ENCODE assay signal across 23 cellular contexts in genomic region chr6:155157101-155157500, GRCh38.
DNase-seq lines count a peak whose midpoint lies in the region; ATAC-seq, FAIRE-seq and TF ChIP-seq lines count a peak whose summit lies in the region.
"Had no signal": no experiment of that assay in that cellular context is flagged by ENCODE, and none has a peak within 500 bp of the region (broad histone marks: within the 10 kb centered on the region; RNA-seq: fewer than 3 reads in every experiment).

No MANE protein-coding gene starts in this region.

- no peak overlapping the region for H2BK20ac ChIP-seq in H1 (ENCODE audit: low read length)

- H3K4me2 ChIP-seq in H1 (ENCODE audit: insufficient read depth in 1 of 2, low read depth in 2 of 2, low read length in 2 of 2), result no peak overlapping the region

- TF ChIP-seq POLR2A in H1 (IDR thresholded peaks at IDR 0.05; ENCODE audit: control extremely low read depth in 1 of 2, low read depth in 2 of 2, low read length in 2 of 2), result no peak

- H3K27ac ChIP-seq in RWPE2 (ENCODE audit: poor library complexity, severe bottlenecking) (peak overlapping the region; percentile 21), H1 (ENCODE audit: low read depth, low read length) (no peak overlapping the region), skeletal muscle tissue (ENCODE audit: low read depth, low read length) (peak overlapping the region; percentile 41)
- H3K27ac ChIP-seq: neutrophil had no signal

- H3K9ac ChIP-seq in H1 (replicated peaks in 1 of 4; ENCODE audit: extremely low read depth in 1 of 4, low read depth in 3 of 4, low read length in 3 of 4), result no peak overlapping the region
- no peak overlapping the region for H3K9ac ChIP-seq in skeletal muscle tissue (ENCODE audit: low read depth in 1 of 3, low read length in 3 of 3)

- H3K27me3 ChIP-seq in RWPE2 (ENCODE audit: insufficient read depth, poor library complexity, severe bottlenecking) (no peaks in the 10 kb centered on the region), H1 (replicated peaks in 1 of 4; ENCODE audit: control insufficient read depth in 3 of 4, extremely low read depth in 1 of 4, insufficient read depth in 3 of 4, low read length in 3 of 4) (no peaks in the 10 kb centered on the region), skeletal muscle tissue (ENCODE audit: control insufficient read depth in 3 of 3, insufficient read depth in 3 of 3, low read length in 3 of 3) (no peaks in the 10 kb centered on the region)
- H3K27me3 ChIP-seq: neutrophil had no signal

- H2BK5ac ChIP-seq in H1 (ENCODE audit: low read depth, low read length), result no peak overlapping the region

- TF ChIP-seq CTCF in RWPE2 (IDR thresholded peaks at IDR 0.05; ENCODE audit: poor library complexity, severe bottlenecking) (no peak), H1 (IDR thresholded peaks at IDR 0.05; ENCODE audit: control extremely low read depth in 1 of 3, insufficient read depth in 1 of 3, low read depth in 1 of 3, low read length in 3 of 3) (no peak), WTC11 (IDR thresholded peaks at IDR 0.05) (no peak)

- no peaks in the 10 kb centered on the region; the same call in 1 of the 2 replicates for H3K79me1 ChIP-seq in H1 (ENCODE audit: low read depth, low read length)

- no peak overlapping the region for H2BK15ac ChIP-seq in H1 (ENCODE audit: low read length)

- H3K23ac ChIP-seq in H1 (ENCODE audit: insufficient read length), result no peak overlapping the region

- H3K36me3 ChIP-seq in RWPE2 (ENCODE audit: low read depth), result no peaks in the 10 kb centered on the region
- no peaks in the 10 kb centered on the region; a peak in 1 of 8 replicates for H3K36me3 ChIP-seq in H1 (ENCODE audit: control insufficient read depth in 2 of 4, insufficient read depth in 4 of 4, low read length in 3 of 4)
- H3K36me3 ChIP-seq in skeletal muscle tissue (ENCODE audit: control insufficient read depth in 3 of 3, insufficient read depth in 3 of 3, low read length in 3 of 3), result no peaks in the 10 kb centered on the region
- H3K36me3 ChIP-seq: HAP-1, neutrophil had no signal

- peaks cover 0 to 2% of the 10 kb centered on the region in 2 experiments for H4K20me1 ChIP-seq in H1 (replicated peaks in 1 of 2; ENCODE audit: control insufficient read depth in 1 of 2, insufficient read depth in 2 of 2, low read length in 2 of 2)

- peaks cover 9% of the 10 kb centered on the region for H3K36me3 Mint-ChIP-seq in activated naive CD8-positive, alpha-beta T cell
- peaks cover 12% of the 10 kb centered on the region for H3K36me3 Mint-ChIP-seq in activated naive CD8-positive, alpha-beta T cell treated with anti-CD3 and anti-CD28 coated beads for 36 hours
- H3K36me3 Mint-ChIP-seq in WTC11, result peaks cover 10% of the 10 kb centered on the region; the same call in 1 of the 2 replicates
- H3K36me3 Mint-ChIP-seq: T-cell had no signal

- H3K79me2 ChIP-seq in H1 (ENCODE audit: control insufficient read depth in 1 of 2, insufficient read depth in 2 of 2, low read length in 2 of 2), result no peaks in the 10 kb centered on the region

- no peak overlapping the region for H3K4me3 Mint-ChIP-seq in activated naive CD8-positive, alpha-beta T cell
- H3K4me3 Mint-ChIP-seq in activated naive CD8-positive, alpha-beta T cell treated with anti-CD3 and anti-CD28 coated beads for 36 hours, result no peak overlapping the region
- H3K4me3 Mint-ChIP-seq in WTC11, result no peak overlapping the region
- H3K4me3 Mint-ChIP-seq: CD8-positive, alpha-beta memory T cell; T-cell had no signal

- no peak for FAIRE-seq in H1 (lab: Jason Lieb, UNC)
- FAIRE-seq: GM18507 had no signal

- H2BK120ac ChIP-seq in H1 (replicated peaks; ENCODE audit: low read depth, low read length), result no peak overlapping the region

- H3K27ac Mint-ChIP-seq in activated naive CD8-positive, alpha-beta T cell, result peak overlapping the region; percentile 86
- no peak overlapping the region for H3K27ac Mint-ChIP-seq in activated naive CD8-positive, alpha-beta T cell treated with anti-CD3 and anti-CD28 coated beads for 36 hours
- no peak overlapping the region; the same call in 1 of the 2 replicates for H3K27ac Mint-ChIP-seq in WTC11
- H3K27ac Mint-ChIP-seq: T-cell had no signal

- H2BK12ac ChIP-seq in H1 (ENCODE audit: low read depth, low read length), result no peak overlapping the region

- ATAC-seq in RWPE2 (ENCODE audit: low read depth) (peak; percentile 68), WTC11 (no peak)
- ATAC-seq: T-cell had no signal

- H3K9me3 Mint-ChIP-seq in activated naive CD8-positive, alpha-beta T cell (ENCODE audit: low read depth), result no peaks in the 10 kb centered on the region
- H3K9me3 Mint-ChIP-seq in activated naive CD8-positive, alpha-beta T cell treated with anti-CD3 and anti-CD28 coated beads for 36 hours, result peaks cover 12% of the 10 kb centered on the region
- H3K9me3 Mint-ChIP-seq in WTC11, result peaks cover 15% of the 10 kb centered on the region
- H3K9me3 Mint-ChIP-seq: CD8-positive, alpha-beta memory T cell had no signal

- CTCF ChIA-PET in H1 (lab: Charles Lee; ENCODE audit: partially characterized antibody) (no interaction called here), WTC11 (lab: Charles Lee) (no interaction called here)

- H3K27me3 Mint-ChIP-seq in activated naive CD8-positive, alpha-beta T cell, result peaks cover 3% of the 10 kb centered on the region
- peaks cover 5% of the 10 kb centered on the region for H3K27me3 Mint-ChIP-seq in activated naive CD8-positive, alpha-beta T cell treated with anti-CD3 and anti-CD28 coated beads for 36 hours
- no peaks in the 10 kb centered on the region for H3K27me3 Mint-ChIP-seq in WTC11 (ENCODE audit: low read depth)
- H3K27me3 Mint-ChIP-seq: T-cell had no signal

- H3K56ac ChIP-seq in H1 (replicated peaks; ENCODE audit: insufficient read length, low read depth, low read length), result no peak overlapping the region

- POLR2A ChIA-PET in H1 (lab: Charles Lee; ENCODE audit: partially characterized antibody) (no interaction called here), WTC11 (lab: Charles Lee) (no interaction called here)

- H3K23me2 ChIP-seq in H1 (ENCODE audit: low read depth, low read length), result no peaks in the 10 kb centered on the region; the same call in 1 of the 2 replicates

- H3K4me1 ChIP-seq in RWPE2 (ENCODE audit: insufficient read depth, poor library complexity, severe bottlenecking) (peaks cover 27% of the 10 kb centered on the region), H1 (replicated peaks in 1 of 4; ENCODE audit: control insufficient read depth in 3 of 4, insufficient read depth in 4 of 4, low read length in 3 of 4) (peaks cover 0 to 6% (median 2%) of the 10 kb centered on the region in 4 experiments; a peak in 4 of 7 replicates), skeletal muscle tissue (ENCODE audit: control insufficient read depth in 3 of 3, insufficient read depth in 3 of 3, low read length in 3 of 3) (peaks cover 4 to 8% (median 5%) of the 10 kb centered on the region in 3 donors)

- H4K8ac ChIP-seq in H1 (ENCODE audit: extremely low read depth, insufficient read depth, low read length), result peak overlapping the region; percentile 57; the same call in 1 of the 2 replicates

- no peak overlapping the region for H3K4me3 ChIP-seq in RWPE2 (ENCODE audit: severe bottlenecking)
- no peak overlapping the region for H3K4me3 ChIP-seq in H1 (ENCODE audit: extremely low read depth in 1 of 4, insufficient read depth in 2 of 4, low read depth in 3 of 4, low read length in 4 of 4)
- no peak overlapping the region for H3K4me3 ChIP-seq in skeletal muscle tissue (ENCODE audit: low read length in 3 of 3)
- H3K4me3 ChIP-seq: HAP-1 had no signal

- H3K9me3 ChIP-seq in RWPE2 (ENCODE audit: severe bottlenecking) (no peaks in the 10 kb centered on the region), H1 (ENCODE audit: insufficient read depth in 2 of 2, low read depth in 1 of 2, low read length in 1 of 2) (no peaks in the 10 kb centered on the region; a peak in 1 of 4 replicates), skeletal muscle tissue (ENCODE audit: control insufficient read depth in 3 of 3, low read length in 3 of 3) (no peaks in the 10 kb centered on the region)
- H3K9me3 ChIP-seq: HAP-1, neutrophil had no signal

- no peak overlapping the region for H4K5ac ChIP-seq in H1 (ENCODE audit: insufficient read length, low read depth, low read length)

- H2AK5ac ChIP-seq in H1 (ENCODE audit: low read depth, low read length), result no peak overlapping the region; the same call in 1 of the 2 replicates

- TF ChIP-seq RAD21 in H1 (IDR thresholded peaks at IDR 0.05 in 1 of 2, conservative IDR thresholded peaks at IDR 0.05 in 1 of 2; ENCODE audit: low read depth in 2 of 2, low read length in 2 of 2), result no peak

- no peak for TF ChIP-seq EP300 in H1 (IDR thresholded peaks at IDR 0.05; ENCODE audit: borderline replicate concordance in 1 of 2, low read depth in 2 of 2, low read length in 2 of 2)

- no peak for DNase-seq in activated naive CD8-positive, alpha-beta T cell treated with anti-CD3 and anti-CD28 coated beads for 36 hours
- DNase-seq in RWPE2 (ENCODE audit: low spot score), result no peak
- DNase-seq in H1 (ENCODE audit: low read depth in 1 of 2, low spot score in 2 of 2), result no peak
- no peak for DNase-seq in NCI-H526 (lab: John Stamatoyannopoulos, UW)
- no peak for DNase-seq in WTC11 (ENCODE audit: low spot score)
- DNase-seq in DMS153 (lab: John Stamatoyannopoulos, UW), result no peak
- DNase-seq: activated CD8-positive, alpha-beta memory T cell treated with anti-CD3 and anti-CD28 coated beads, Interleukin-2, amount 50 U/mL, for 4 hours; CD8-positive, alpha-beta memory T cell; DMS79 treated with DMSO at 0.1 percent for 48 hours; effector CD4-positive, alpha-beta T cell; hippocampal formation; kidney glomerular epithelial cell; NCI-H1694; NCI-H446; RPMI8226; stimulated activated CD4-positive, alpha-beta T cell treated with anti-CD3 and anti-CD28 coated beads, Interleukin-2, amount 100 ng/mL, for 48 hours; substantia nigra; T-cell had no signal

- H3K18ac ChIP-seq in H1 (ENCODE audit: extremely low read depth, low read length), result no peak overlapping the region

- H3K14ac ChIP-seq in H1 (ENCODE audit: insufficient read length), result no peak overlapping the region

- H3K4me1 Mint-ChIP-seq in activated naive CD8-positive, alpha-beta T cell (ENCODE audit: low read depth), result peaks cover 65% of the 10 kb centered on the region
- peaks cover 59% of the 10 kb centered on the region for H3K4me1 Mint-ChIP-seq in activated naive CD8-positive, alpha-beta T cell treated with anti-CD3 and anti-CD28 coated beads for 36 hours
- peaks cover 27% of the 10 kb centered on the region for H3K4me1 Mint-ChIP-seq in WTC11

- 89% methylated on average over 6 of the region's 6 CpGs; no CpG with 5 or more reads in 1 of the 2 experiments for WGBS in H1 (ENCODE audit: extremely low coverage in 1 of 2, insufficient coverage in 1 of 2, insufficient read length in 1 of 2, insufficient replicate concordance in 2 of 2, low coverage in 1 of 2, low lambda C conversion rate in 2 of 2, missing lambda C conversion rate in 1 of 2), 2 experiments

- H4K91ac ChIP-seq in H1 (replicated peaks; ENCODE audit: insufficient read length, low read length), result no peak overlapping the region

- H2AFZ ChIP-seq in H1 (ENCODE audit: low read length), result no peak overlapping the region

- no peak overlapping the region for H3K4ac ChIP-seq in H1 (replicated peaks; ENCODE audit: insufficient read length, low read depth, low read length)
